In genomic region chr19:3058821-3059314, GRCh38 we compare ENCODE assay signal across 16 cellular contexts. TPM values are rescaled to one million over a fixed set of nuclear protein-coding genes. Genes with fewer than 3 reads are reported as not detected.
A peak's percentile ranks its signal among the peaks of the same experiment; 100 is the strongest.
DNase-seq lines count a peak whose midpoint lies in the region; ATAC-seq and TF ChIP-seq lines count a peak whose summit lies in the region.
"Had no signal": no experiment of that assay in that cellular context is flagged by ENCODE, and none has a peak within 500 bp of the region (broad histone marks: within the 10 kb centered on the region; RNA-seq: fewer than 3 reads in every experiment).

No MANE protein-coding gene starts in this region.

- H3K36me3 ChIP-seq in heart right ventricle (peaks cover 6 to 73% (median 50%) of the 10 kb centered on the region in 9 donors), muscle layer of colon (ENCODE audit: insufficient read depth, low read length) (peaks cover 56% of the 10 kb centered on the region), transverse colon (peaks cover 0 to 25% (median 8%) of the 10 kb centered on the region in 4 donors)

- H3K27ac ChIP-seq in heart right ventricle, result peak overlapping the region in 8 of 10 donors; percentile 6 to 100 (median 83)
- peak overlapping the region; percentile 70 for H3K27ac ChIP-seq in muscle layer of colon (ENCODE audit: low read depth, low read length)
- peak overlapping the region; percentile 70 to 95 (median 72) for H3K27ac ChIP-seq in transverse colon

- peaks cover 56% of the 10 kb centered on the region for H3K4me1 Mint-ChIP-seq in activated naive CD8-positive, alpha-beta T cell (ENCODE audit: low read depth)

- no peak for TF ChIP-seq POLR2A in transverse colon (IDR thresholded peaks at IDR 0.05)

- TF ChIP-seq EP300 in transverse colon (IDR thresholded peaks at IDR 0.05; ENCODE audit: low read depth), result no peak

- no peaks in the 10 kb centered on the region for H3K9me3 ChIP-seq in heart right ventricle
- H3K9me3 ChIP-seq in muscle layer of colon (ENCODE audit: low read length), result no peaks in the 10 kb centered on the region
- no peaks in the 10 kb centered on the region for H3K9me3 ChIP-seq in transverse colon
- H3K9me3 ChIP-seq: left lung, SK-N-SH had no signal

- H3K36me3 Mint-ChIP-seq in activated naive CD8-positive, alpha-beta T cell, result peaks cover 4% of the 10 kb centered on the region

- H3K27me3 ChIP-seq in heart right ventricle (no peaks in the 10 kb centered on the region), muscle layer of colon (ENCODE audit: control insufficient read depth in 1 of 2, insufficient read depth in 2 of 2, low read length in 2 of 2) (no peaks in the 10 kb centered on the region), transverse colon (no peaks in the 10 kb centered on the region)
- H3K27me3 ChIP-seq: left lung had no signal

- in situ Hi-C loops in transverse colon (cut with MboI; ENCODE audit: low pct_ligation_motif_present in 1 of 4, low pct_unique_long_range_greater_than_20kb in 1 of 4, low sequenced_read_pairs in 3 of 4), result no loop called here

- peak overlapping the region; percentile 80 for H3K27ac Mint-ChIP-seq in activated naive CD8-positive, alpha-beta T cell

- TF ChIP-seq CTCF in heart right ventricle (IDR thresholded peaks at IDR 0.05), result no peak
- TF ChIP-seq CTCF in transverse colon (IDR thresholded peaks at IDR 0.05), result no peak

- H3K4me1 ChIP-seq in heart right ventricle (peaks cover 14 to 76% (median 57%) of the 10 kb centered on the region in 9 donors), muscle layer of colon (ENCODE audit: insufficient read depth, low read length) (peaks cover 59% of the 10 kb centered on the region), transverse colon (peaks cover 35 to 70% (median 50%) of the 10 kb centered on the region in 4 donors)

- no peaks in the 10 kb centered on the region for H3K9me3 Mint-ChIP-seq in activated naive CD8-positive, alpha-beta T cell (ENCODE audit: low read depth)

- ATAC-seq in heart right ventricle (no peak), left cardiac atrium (no peak), HG02610 (IDR thresholded peaks at IDR 0.05; ENCODE audit: unreplicated experiment) (no peak), GM21423 (IDR thresholded peaks at IDR 0.05; ENCODE audit: unreplicated experiment) (no peak)
- ATAC-seq: HCT116; left lung; stimulated activated naive CD8-positive, alpha-beta T cell treated with anti-CD3 and anti-CD28 coated beads, Interleukin-15, Interleukin-2, amounts not matched to agents 100 U/mL and 50 U/mL, for 24 hours had no signal

- intact Hi-C loops in heart right ventricle (cut with DNase I) (no loop called here), left cardiac atrium (cut with DNase I) (no loop called here), transverse colon (cut with DNase I; ENCODE audit: low total_unique reads) (no loop called here)

- DNase-seq in heart right ventricle (no peak), left cardiac atrium (no peak), transverse colon (no peak), NCI-H510A treated with DMSO at 0.1 percent for 48 hours (lab: John Stamatoyannopoulos, UW) (no peak)
- DNase-seq: activated CD8-positive, alpha-beta memory T cell treated with anti-CD3 and anti-CD28 coated beads, Interleukin-2, amount 50 U/mL, for 48 hours; anterior cingulate cortex; left lung; NCI-H1105; NCI-H345; SK-N-SH; stimulated activated naive CD8-positive, alpha-beta T cell treated with anti-CD3 and anti-CD28 coated beads, Interleukin-15, Interleukin-2, amounts not matched to agents 100 U/mL and 50 U/mL, for 24 hours had no signal

- H3K9ac ChIP-seq in muscle layer of colon (ENCODE audit: low read length), result no peak overlapping the region
- H3K9ac ChIP-seq: SK-N-SH had no signal

- H3K27me3 Mint-ChIP-seq in activated naive CD8-positive, alpha-beta T cell, result no peaks in the 10 kb centered on the region

- 89 to 93% methylated on average over 10 of the region's 10 CpGs for WGBS in heart right ventricle, 2 donors
- WGBS in transverse colon (ENCODE audit: low coverage in 1 of 2), 2 donors, result 89 to 91% methylated on average over 6 to 10 of the region's 10 CpGs

- peak overlapping the region; percentile 44 for H3K4me3 Mint-ChIP-seq in activated naive CD8-positive, alpha-beta T cell

- no peak overlapping the region for H3K4me3 ChIP-seq in heart right ventricle
- H3K4me3 ChIP-seq in muscle layer of colon (ENCODE audit: low read depth in 1 of 2, low read length in 2 of 2), result no peak overlapping the region
- no peak overlapping the region for H3K4me3 ChIP-seq in transverse colon

RNA-seq across cellular contexts. Expression of gene TLE5, which starts 3.4 kb away (rescaled TPM):
- 100 to 1,000 TPM; 653 to 857 (median 758) TPM for total RNA-seq in heart right ventricle
- 1,000 to 10,000 TPM in 1 of 2 donors, 100 to 1,000 TPM in 1; 679 to 1,254 TPM for polyA plus RNA-seq in heart right ventricle
- total RNA-seq in left cardiac atrium, result 100 to 1,000 TPM; 698 to 715 TPM
- total RNA-seq in transverse colon, result 100 to 1,000 TPM; 307 to 561 (median 400) TPM

RNA-seq across cellular contexts. Expression of gene TLE2, which starts 29.8 kb away (rescaled TPM):
- total RNA-seq in heart right ventricle, result 10 to 100 TPM; 28.2 to 64.5 (median 39.9) TPM
- 10 to 100 TPM; 35.9 to 54.6 TPM for polyA plus RNA-seq in heart right ventricle
- 10 to 100 TPM; 61.0 to 66.7 TPM for total RNA-seq in left cardiac atrium
- total RNA-seq in transverse colon, result 10 to 100 TPM; 31.4 to 70.0 (median 47.5) TPM

RNA-seq across cellular contexts. Expression of gene GNA11, which starts 35.3 kb away (rescaled TPM):
- 10 to 100 TPM; 57.4 to 83.2 (median 68.8) TPM for total RNA-seq in heart right ventricle
- polyA plus RNA-seq in heart right ventricle, result 10 to 100 TPM; 28.2 to 40.7 TPM
- total RNA-seq in left cardiac atrium, result 10 to 100 TPM; 55.1 to 64.3 TPM
- 100 to 1,000 TPM; 160 to 467 (median 242) TPM for total RNA-seq in transverse colon
